ENCODE assay signal across 16 cellular contexts in genomic region chr2:62426005-62426912, GRCh38.
"Had no signal": no experiment of that assay in that cellular context is flagged by ENCODE, and none has a peak within 500 bp of the region (broad histone marks: within the 10 kb centered on the region; RNA-seq: fewer than 3 reads in every experiment).

No MANE protein-coding gene starts in this region.

- H3K27ac Mint-ChIP-seq: activated CD4-positive, alpha-beta T cell treated with anti-CD3 and anti-CD28 coated beads, Interleukin-2, amount 10 ng/mL, durations not matched to agents 24 days and 14 days; activated CD8-positive, alpha-beta T cell treated with anti-CD3 and anti-CD28 coated beads, Interleukin-2, amount 10 ng/mL, durations not matched to agents 7 days and 5 days; immature natural killer cell; naive thymus-derived CD4-positive, alpha-beta T cell; stimulated activated naive CD8-positive, alpha-beta T cell treated with anti-CD3 and anti-CD28 coated beads, Interleukin-15, Interleukin-2, amounts not matched to agents 100 ng/mL and 50 ng/mL, for 24 hours had no signal

- H3K27ac ChIP-seq: colonic mucosa, neutrophil, thoracic aorta had no signal

- H3K36me3 Mint-ChIP-seq: activated naive CD4-positive, alpha-beta T cell treated with anti-CD3 and anti-CD28 coated beads, Interleukin-2, amount 50 U/mL, for 72 hours; immature natural killer cell; naive thymus-derived CD4-positive, alpha-beta T cell had no signal

- H3K4me1 Mint-ChIP-seq: activated CD4-positive, alpha-beta T cell treated with anti-CD3 and anti-CD28 coated beads, Interleukin-2, amount 10 ng/mL, durations not matched to agents 24 days and 14 days; immature natural killer cell; naive thymus-derived CD4-positive, alpha-beta T cell had no signal

- H3K27me3 Mint-ChIP-seq: stimulated activated naive CD8-positive, alpha-beta T cell treated with anti-CD3 and anti-CD28 coated beads, Interleukin-15, Interleukin-2, amounts not matched to agents 100 ng/mL and 50 ng/mL, for 24 hours had no signal

- H3K9me3 ChIP-seq: colonic mucosa, neutrophil, thoracic aorta had no signal

- DNase-seq: activated CD4-positive, alpha-beta T cell treated with anti-CD3 and anti-CD28 coated beads, Interleukin-2, amount 10 ng/mL, durations not matched to agents 24 days and 14 days; activated CD4-positive, CD25-positive, alpha-beta regulatory T cell; activated CD8-positive, alpha-beta memory T cell treated with anti-CD3 and anti-CD28 coated beads, Interleukin-2, amount 50 U/mL, for 4 hours; activated CD8-positive, alpha-beta T cell treated with anti-CD3 and anti-CD28 coated beads, Interleukin-2, amount 10 ng/mL, durations not matched to agents 7 days and 5 days; activated gamma-delta T cell; caudate nucleus; colonic mucosa; foreskin fibroblast; glutamatergic neuron; immature natural killer cell; naive thymus-derived CD4-positive, alpha-beta T cell had no signal

- H3K36me3 ChIP-seq: colonic mucosa, neutrophil, thoracic aorta had no signal

- H3K9me3 Mint-ChIP-seq: activated CD4-positive, alpha-beta T cell treated with anti-CD3 and anti-CD28 coated beads, Interleukin-2, amount 10 ng/mL, durations not matched to agents 24 days and 14 days; activated naive CD4-positive, alpha-beta T cell treated with anti-CD3 and anti-CD28 coated beads, Interleukin-2, amount 50 U/mL, for 72 hours; immature natural killer cell; naive thymus-derived CD4-positive, alpha-beta T cell; stimulated activated naive CD8-positive, alpha-beta T cell treated with anti-CD3 and anti-CD28 coated beads, Interleukin-15, Interleukin-2, amounts not matched to agents 100 ng/mL and 50 ng/mL, for 24 hours had no signal

- H3K27me3 ChIP-seq: colonic mucosa, neutrophil had no signal

- H3K4me3 Mint-ChIP-seq: activated CD4-positive, alpha-beta T cell treated with anti-CD3 and anti-CD28 coated beads, Interleukin-2, amount 10 ng/mL, durations not matched to agents 24 days and 14 days; activated CD8-positive, alpha-beta T cell treated with anti-CD3 and anti-CD28 coated beads, Interleukin-2, amount 10 ng/mL, durations not matched to agents 7 days and 5 days; immature natural killer cell; naive thymus-derived CD4-positive, alpha-beta T cell; stimulated activated naive CD8-positive, alpha-beta T cell treated with anti-CD3 and anti-CD28 coated beads, Interleukin-15, Interleukin-2, amounts not matched to agents 100 ng/mL and 50 ng/mL, for 24 hours had no signal

- ATAC-seq: activated CD8-positive, alpha-beta T cell treated with anti-CD3 and anti-CD28 coated beads, Interleukin-2, amount 10 ng/mL, durations not matched to agents 7 days and 5 days; activated naive CD4-positive, alpha-beta T cell treated with anti-CD3 and anti-CD28 coated beads, Interleukin-2, amount 50 U/mL, for 72 hours; naive thymus-derived CD4-positive, alpha-beta T cell had no signal

- H3K4me1 ChIP-seq: colonic mucosa had no signal

- H3K4me3 ChIP-seq: colonic mucosa, lung, thoracic aorta had no signal
